Comparison of ENCODE assay signal across 21 cellular contexts in the genomic region with DNA sequence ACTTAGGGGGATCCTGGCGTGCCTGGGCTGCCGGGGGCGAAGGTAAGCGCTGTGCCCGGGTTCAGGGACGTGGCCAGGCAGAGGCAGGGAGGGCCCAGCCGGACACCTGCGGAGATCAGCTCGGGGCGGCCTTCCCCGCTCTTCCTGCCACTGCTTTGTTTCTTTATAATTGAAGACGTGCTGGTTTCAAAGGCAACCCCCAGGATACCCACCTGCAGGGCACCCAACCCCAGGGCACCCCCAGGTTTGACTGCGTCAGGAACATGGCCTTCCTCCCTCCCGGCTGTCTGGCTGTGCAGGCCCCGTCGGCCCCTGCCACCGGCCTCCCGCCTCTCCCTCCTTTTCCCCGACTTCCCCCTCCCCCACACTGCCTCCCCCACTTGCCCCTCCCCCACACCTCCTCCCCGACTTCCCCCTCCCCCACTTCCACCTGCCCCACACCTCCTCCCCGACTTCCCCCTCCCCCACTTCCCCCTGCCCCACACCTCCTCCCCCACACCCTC.
"Had no signal": no experiment of that assay in that cellular context is flagged by ENCODE, and none has a peak within 500 bp of the region (broad histone marks: within the 10 kb centered on the region; RNA-seq: fewer than 3 reads in every experiment).

No MANE protein-coding gene starts in this region.

- H3K4me2 ChIP-seq: hepatocyte had no signal

- H3K27me3 ChIP-seq: esophagus muscularis mucosa, hepatocyte, tibial artery had no signal

- H3K9ac ChIP-seq: parathyroid adenoma had no signal

- DNase-seq: activated CD4-positive, alpha-beta T cell treated with anti-CD3 and anti-CD28 coated beads for 1 hour; activated CD4-positive, alpha-beta T cell treated with anti-CD3 and anti-CD28 coated beads, Interleukin-2, amount 50 U/mL, for 1 hour; activated CD8-positive, alpha-beta T cell treated with anti-CD3 and anti-CD28 coated beads, Interleukin-2, amount 10 ng/mL, durations not matched to agents 7 days and 5 days; aorta; dermis blood vessel endothelial cell; effector memory CD8-positive, alpha-beta T cell; glutamatergic neuron; kidney glomerular epithelial cell; left ventricle myocardium inferior; midbrain; natural killer cell; stimulated activated CD4-positive, alpha-beta T cell treated with anti-CD3 and anti-CD28 coated beads, Interleukin-1b, Interleukin-23, amount 100 ng/mL, for 48 hours; T-helper 2 cell; tibial artery had no signal

- ATAC-seq: activated CD8-positive, alpha-beta T cell treated with anti-CD3 and anti-CD28 coated beads, Interleukin-2, amount 10 ng/mL, durations not matched to agents 7 days and 5 days; activated naive CD4-positive, alpha-beta T cell treated with anti-CD3 and anti-CD28 coated beads, Interleukin-2, amount 50 U/mL, for 72 hours; effector memory CD8-positive, alpha-beta T cell; natural killer cell; right cardiac atrium had no signal

- H3K27ac ChIP-seq: esophagus muscularis mucosa, hepatocyte, left ventricle myocardium inferior, parathyroid adenoma, VCaP had no signal

- H3K4me3 ChIP-seq: esophagus muscularis mucosa, hepatocyte, left ventricle myocardium inferior, skin epidermis, tibial artery had no signal

- H3K4me1 ChIP-seq: esophagus muscularis mucosa, left ventricle myocardium inferior, parathyroid adenoma, tibial artery had no signal

- H3K9me3 ChIP-seq: esophagus muscularis mucosa, left ventricle myocardium inferior, tibial artery had no signal
